21 cellular contexts compared by ENCODE assay signal in genomic region chr9:91094324-91095083, GRCh38.
"Had no signal": no experiment of that assay in that cellular context is flagged by ENCODE, and none has a peak within 500 bp of the region (broad histone marks: within the 10 kb centered on the region; RNA-seq: fewer than 3 reads in every experiment).

No MANE protein-coding gene starts in this region.

- H3K4me3 ChIP-seq: esophagus muscularis mucosa, gastrocnemius medialis, heart right ventricle, neural progenitor cell, ovary, right atrium auricular region, sigmoid colon, skin epidermis, tibial artery, upper lobe of left lung, uterus had no signal

- DNase-seq: effector memory CD8-positive, alpha-beta T cell; gastrocnemius medialis; heart right ventricle; hypothalamus; kidney glomerular epithelial cell; mesendoderm; naive thymus-derived CD8-positive, alpha-beta T cell; nucleus accumbens; ovary; sigmoid colon; stimulated activated CD4-positive, alpha-beta T cell treated with anti-CD3 and anti-CD28 coated beads, Interleukin-2, amount 100 ng/mL, for 24 hours; stimulated activated CD4-positive, alpha-beta T cell treated with anti-CD3 and anti-CD28 coated beads, Interleukin-4, amount 100 ng/mL, for 4 hours; stimulated activated naive CD4-positive, alpha-beta T cell treated with Interleukin-2 at 50 U/mL for 16 hours; tibial artery; upper lobe of left lung; uterus had no signal

- ATAC-seq: effector memory CD8-positive, alpha-beta T cell; gastrocnemius medialis; heart right ventricle; naive thymus-derived CD8-positive, alpha-beta T cell had no signal

- H3K4me1 ChIP-seq: neural progenitor cell had no signal

- H3K9me3 ChIP-seq: gastrocnemius medialis, ovary, uterus had no signal

- H3K27me3 Mint-ChIP-seq: effector memory CD8-positive, alpha-beta T cell had no signal

- H3K27ac Mint-ChIP-seq: dendritic cell treated with granulocyte-macrophage colony-stimulating factor and Interleukin-4, amounts not matched to agents 40 ng/mL and 50 ng/mL, for 4 days; effector memory CD8-positive, alpha-beta T cell; naive thymus-derived CD8-positive, alpha-beta T cell; neural progenitor cell had no signal

- H3K36me3 ChIP-seq: esophagus muscularis mucosa, gastrocnemius medialis, heart right ventricle, neural progenitor cell, ovary, right atrium auricular region, sigmoid colon, tibial artery, upper lobe of left lung, uterus had no signal

- H3K4me3 Mint-ChIP-seq: dendritic cell treated with granulocyte-macrophage colony-stimulating factor and Interleukin-4, amounts not matched to agents 40 ng/mL and 50 ng/mL, for 4 days; effector memory CD8-positive, alpha-beta T cell; naive thymus-derived CD8-positive, alpha-beta T cell; neural progenitor cell had no signal

- H3K36me3 Mint-ChIP-seq: neural progenitor cell had no signal
